In the genomic region with DNA sequence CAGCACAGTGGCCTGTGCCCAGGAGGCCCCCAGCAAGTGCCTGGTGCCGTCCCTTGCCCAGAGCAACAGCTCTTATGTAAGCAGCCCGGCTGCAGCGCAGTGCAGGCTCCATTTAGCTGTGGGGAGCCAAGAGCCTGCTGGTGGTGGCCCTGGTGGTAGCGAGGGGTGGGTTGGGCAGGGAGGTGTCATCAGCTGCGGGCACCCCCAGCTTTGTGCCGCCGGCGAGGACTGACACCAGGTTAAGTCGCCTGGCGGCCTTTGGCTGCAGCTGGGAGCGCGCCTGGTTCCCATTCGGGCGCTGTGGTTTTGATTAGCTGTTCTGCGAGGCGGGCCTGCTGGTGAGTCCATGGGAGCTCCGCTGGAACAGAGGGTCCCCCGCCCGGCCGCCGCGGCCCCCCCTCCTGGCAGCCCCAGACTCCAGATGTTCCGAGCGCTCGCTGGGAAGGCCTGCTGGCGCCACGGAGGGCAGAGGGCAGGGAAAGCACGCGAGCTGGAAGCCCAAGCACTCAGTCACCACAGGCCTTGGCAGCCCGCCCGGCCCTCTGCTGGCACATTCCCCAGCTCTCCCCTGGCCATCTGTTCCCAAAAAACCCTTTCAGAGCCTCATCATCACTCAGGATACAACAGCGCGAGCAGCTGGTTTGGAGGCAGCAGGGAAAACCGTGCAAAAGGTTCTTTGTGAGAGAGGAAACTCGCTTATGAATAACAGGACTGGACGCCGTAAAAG, we compare ENCODE assay signal across 8 cellular contexts. TPM values are rescaled to one million over a fixed set of nuclear protein-coding genes. Genes with fewer than 3 reads are reported as not detected.
DNase-seq lines count a peak whose midpoint lies in the region; ATAC-seq and TF ChIP-seq lines count a peak whose summit lies in the region.

No MANE protein-coding gene starts in this region.

- no peak overlapping the region for H2BK15ac ChIP-seq in H9 (ENCODE audit: low read depth, low read length)

- no peak overlapping the region for H3K4me2 ChIP-seq in H9 (ENCODE audit: insufficient read depth, insufficient read length, low read length)

- H4K5ac ChIP-seq in H9 (ENCODE audit: insufficient read length, low read depth, low read length): no peak overlapping the region

- no peak overlapping the region for H2AK5ac ChIP-seq in H9 (ENCODE audit: insufficient read length, low read length)

- no peak overlapping the region for H3K18ac ChIP-seq in H9 (ENCODE audit: insufficient read length, low read depth, low read length)

- H3K27ac ChIP-seq in H9 (ENCODE audit: insufficient read length, low read depth, low read length) (no peak overlapping the region), coronary artery (peak overlapping the region; percentile 88 to 95)

- H3K79me1 ChIP-seq in H9 (ENCODE audit: insufficient read depth, low read depth, low read length, poor library complexity, severe bottlenecking): no peaks in the 10 kb centered on the region

- H3K9me3 ChIP-seq in H9 (ENCODE audit: control insufficient read depth, low read depth, low read length): no peaks in the 10 kb centered on the region

- peaks cover 13% of the 10 kb centered on the region; the same call in 1 of the 2 replicates for H3K4me1 ChIP-seq in H9 (ENCODE audit: insufficient read depth, low read length)

- H2BK12ac ChIP-seq in H9 (ENCODE audit: insufficient read length, low read depth, low read length): no peak overlapping the region

- H3K9me3 Mint-ChIP-seq in H9: no peaks in the 10 kb centered on the region

- no peak overlapping the region for H4K91ac ChIP-seq in H9 (ENCODE audit: insufficient read length, low read depth, low read length)

- peaks cover 25% of the 10 kb centered on the region for H3K27me3 Mint-ChIP-seq in H9 (ENCODE audit: low read depth)

- no peak overlapping the region for H4K8ac ChIP-seq in H9 (replicated peaks; ENCODE audit: insufficient read length, low read depth, low read length)

- peaks cover 2% of the 10 kb centered on the region; the same call in 1 of the 2 replicates for H3K27me3 ChIP-seq in H9 (ENCODE audit: insufficient read depth, low read length)

- H3K23ac ChIP-seq in H9 (ENCODE audit: insufficient read length, low read depth, low read length): no peak overlapping the region

- peaks cover 23 to 53% of the 10 kb centered on the region in 2 experiments for H3K4me1 Mint-ChIP-seq in H9

- H3K4me3 ChIP-seq in coronary artery: peak overlapping the region; percentile 53

- no peaks in the 10 kb centered on the region for H3K79me2 ChIP-seq in H9 (ENCODE audit: insufficient read depth, low read length)

- no peak overlapping the region for H3K4ac ChIP-seq in H9 (ENCODE audit: low read depth, low read length)

- peak; percentile 65 for DNase-seq in H9
- DNase-seq in NCI-H69 (lab: John Stamatoyannopoulos, UW): peak; percentile 97
- DNase-seq in coronary artery (ENCODE audit: low spot score): peak; percentile 100
- DNase-seq in left colon: peak; percentile 87 to 90
- DNase-seq in superior temporal gyrus (ENCODE audit: extremely low spot score): peak; percentile 98
- DNase-seq in stimulated activated CD4-positive, alpha-beta T cell treated with anti-CD3 and anti-CD28 coated beads, Interleukin-15, amount 100 ng/mL, for 24 hours: no peak
- DNase-seq in activated CD8-positive, alpha-beta memory T cell treated with anti-CD3 and anti-CD28 coated beads, Interleukin-2, amount 50 U/mL, for 4 hours: no peak

- TF ChIP-seq CTCF in H9 (conservative IDR thresholded peaks at IDR 0.05) (0 out of 3 replicates have a peak, but pooled peaks have one; percentile 22), coronary artery (IDR thresholded peaks at IDR 0.05) (no peak)

- no peak overlapping the region for H2BK20ac ChIP-seq in H9 (ENCODE audit: low read depth, low read length, poor library complexity, severe bottlenecking)

- H3K4me3 Mint-ChIP-seq in H9: 0 out of 5 replicates have a peak overlapping the region, but pooled peaks of 1 of the 2 experiments have one; percentile 12

- H4K20me1 ChIP-seq in H9 (ENCODE audit: control insufficient read depth, insufficient read depth, insufficient read length): no peaks in the 10 kb centered on the region

- no peak overlapping the region for H2AFZ ChIP-seq in H9 (ENCODE audit: low read length)

- no peaks in the 10 kb centered on the region for H3K23me2 ChIP-seq in H9 (ENCODE audit: insufficient read length, low read depth, low read length, poor library complexity, severe bottlenecking)

- intact Hi-C loops in left colon (cut with DNase I, micrococcal nuclease): no loop called here

- no peak overlapping the region; the same call in 1 of the 2 replicates for H3K14ac ChIP-seq in H9 (ENCODE audit: insufficient read depth, low read length)

- no peak overlapping the region for H3K9ac ChIP-seq in H9 (ENCODE audit: extremely low read depth, insufficient read length, low read length)

- H2BK5ac ChIP-seq in H9 (ENCODE audit: insufficient read length, low read length): no peak overlapping the region

- H3K27ac Mint-ChIP-seq in H9: 0 out of 7 replicates have a peak overlapping the region, but pooled peaks of 1 of the 3 experiments have one; percentile 27

- ATAC-seq in left colon (peak; percentile 84), HG02870 (IDR thresholded peaks at IDR 0.05; ENCODE audit: unreplicated experiment) (no peak)

- no peak overlapping the region for H3T11ph ChIP-seq in H9 (ENCODE audit: low read length)

- no peak overlapping the region for H2BK120ac ChIP-seq in H9 (ENCODE audit: low read depth, low read length, poor library complexity, severe bottlenecking)

- no peak overlapping the region for H3K56ac ChIP-seq in H9 (ENCODE audit: insufficient read length, low read depth, low read length)

- H3K36me3 Mint-ChIP-seq in H9 (ENCODE audit: insufficient read depth in 1 of 3, low read depth in 3 of 3): no peaks in the 10 kb centered on the region; a peak in 1 of 7 replicates

- no CpG with 5 or more reads among the region's 37 CpGs for WGBS in H9 (ENCODE audit: extremely low coverage, insufficient read length, low lambda C conversion rate)

RNA-seq across cellular contexts. Expression of a gene that starts 18.4 kb away (rescaled TPM):
- total RNA-seq in H9 (2021) (0.20 and 0.22 TPM in 2 replicates), left colon (1 to 10 TPM; 3.4 to 4.6 TPM)

Comparison
In these comparisons a context has a peak if more than half of its experiments do, and no peak if none do; other contexts are left out.
1. DNase-seq: peak in H9 (single experiment), NCI-H69 (single experiment), coronary artery (single experiment), left colon (2 of 2) and superior temporal gyrus (single experiment); none in stimulated activated CD4-positive, alpha-beta T cell treated with anti-CD3 and anti-CD28 coated beads, Interleukin-15, amount 100 ng/mL, for 24 hours (single experiment) and activated CD8-positive, alpha-beta memory T cell treated with anti-CD3 and anti-CD28 coated beads, Interleukin-2, amount 50 U/mL, for 4 hours (single experiment).